21 cellular contexts compared by ENCODE assay signal in genomic region chr9:120701248-120701647, GRCh38. TPM values are rescaled to one million over a fixed set of nuclear protein-coding genes. Genes with fewer than 3 reads are reported as not detected.
A peak's percentile ranks its signal among the peaks of the same experiment; 100 is the strongest.
DNase-seq lines count a peak whose midpoint lies in the region; ATAC-seq and TF ChIP-seq lines count a peak whose summit lies in the region.
"Had no signal": no experiment of that assay in that cellular context is flagged by ENCODE, and none has a peak within 500 bp of the region (broad histone marks: within the 10 kb centered on the region; RNA-seq: fewer than 3 reads in every experiment).

No MANE protein-coding gene starts in this region.

- no peaks in the 10 kb centered on the region for H3K9me3 ChIP-seq in SK-N-SH
- no peaks in the 10 kb centered on the region for H3K9me3 ChIP-seq in body of pancreas
- H3K9me3 ChIP-seq: SJSA1 had no signal

- no peaks in the 10 kb centered on the region for H3K36me3 ChIP-seq in SK-N-SH (replicated peaks in 1 of 2; ENCODE audit: control insufficient read depth in 1 of 2, insufficient read depth in 2 of 2, low read length in 1 of 2)
- no peaks in the 10 kb centered on the region for H3K36me3 ChIP-seq in body of pancreas (replicated peaks in 1 of 2; ENCODE audit: insufficient read depth in 1 of 2, low read depth in 2 of 2)
- H3K36me3 ChIP-seq in GM23338 (ENCODE audit: insufficient read depth), result no peaks in the 10 kb centered on the region
- H3K36me3 ChIP-seq: SJSA1 had no signal

- H3K9me3 Mint-ChIP-seq in GM23338, result no peaks in the 10 kb centered on the region

- no peak for TF ChIP-seq EP300 in SK-N-SH (IDR thresholded peaks at IDR 0.05; ENCODE audit: borderline replicate concordance in 1 of 2, low read depth in 1 of 2, low read length in 1 of 2)

- TF ChIP-seq CTCF in SK-N-SH (IDR thresholded peaks at IDR 0.05), result no peak
- TF ChIP-seq CTCF in body of pancreas (IDR thresholded peaks at IDR 0.05), result no peak
- no peak for TF ChIP-seq CTCF in GM23338 (conservative IDR thresholded peaks at IDR 0.05; ENCODE audit: low read depth in 2 of 2)

- peak overlapping the region in 1 of 2 experiments; percentile 26; a peak in 1 of 4 replicates for H3K27ac ChIP-seq in SK-N-SH (ENCODE audit: low read depth in 2 of 2, low read length in 1 of 2)
- H3K27ac ChIP-seq in body of pancreas, result no peak overlapping the region
- H3K27ac ChIP-seq in GM23338 (ENCODE audit: low read depth), result no peak overlapping the region
- H3K27ac ChIP-seq: SJSA1 had no signal

- H3K79me2 ChIP-seq in SK-N-SH (ENCODE audit: insufficient read depth) (0 out of 2 replicates have a peak, but pooled peaks cover 3% of the 10 kb centered on the region), GM23338 (replicated peaks; ENCODE audit: insufficient read depth) (no peaks in the 10 kb centered on the region)

- H3K4me2 ChIP-seq in SK-N-SH (peak overlapping the region; percentile 14; the same call in 1 of the 2 replicates), GM23338 (no peak overlapping the region)

- H3K27ac Mint-ChIP-seq in GM23338, result no peak overlapping the region

- 50% methylated on average over 1 of the region's 1 CpG for WGBS in SK-N-SH (ENCODE audit: low lambda C conversion rate)
- WGBS in body of pancreas, 2 donors, result 42 to 48% methylated on average over 1 of the region's 1 CpG

- POLR2A ChIA-PET in SK-N-SH (lab: Yijun Ruan, JAX), result no interaction called here

- no peaks in the 10 kb centered on the region for H3K36me3 Mint-ChIP-seq in GM23338 (ENCODE audit: low read depth)

- H4K20me1 ChIP-seq in SK-N-SH (ENCODE audit: insufficient read depth) (no peaks in the 10 kb centered on the region), GM23338 (replicated peaks; ENCODE audit: insufficient read depth) (peaks cover 11% of the 10 kb centered on the region; the same call in 1 of the 2 replicates)

- H3K4me1 ChIP-seq in SK-N-SH (ENCODE audit: control insufficient read depth in 1 of 2, insufficient read depth in 2 of 2, low read depth in 1 of 2, low read length in 1 of 2) (peaks cover 9 to 23% of the 10 kb centered on the region in 2 experiments), body of pancreas (peaks cover 19% of the 10 kb centered on the region), GM23338 (ENCODE audit: insufficient read depth) (no peaks in the 10 kb centered on the region)

- H3F3A ChIP-seq in SK-N-SH (replicated peaks; ENCODE audit: insufficient read depth), result peaks cover 44% of the 10 kb centered on the region
- no peaks in the 10 kb centered on the region for H3F3A ChIP-seq in GM23338 (replicated peaks; ENCODE audit: low read depth)

- H3K4me3 Mint-ChIP-seq in GM23338, result no peak overlapping the region

- no peak overlapping the region for H3K9ac ChIP-seq in SK-N-SH

- no peak overlapping the region for H2AFZ ChIP-seq in SK-N-SH (ENCODE audit: low read depth)
- H2AFZ ChIP-seq in GM23338, result no peak overlapping the region

- peaks cover 12% of the 10 kb centered on the region for H3K27me3 Mint-ChIP-seq in GM23338 (ENCODE audit: insufficient read depth, low read depth, poor library complexity)

- H3K9me2 ChIP-seq in SK-N-SH (no peaks in the 10 kb centered on the region), GM23338 (ENCODE audit: insufficient read depth) (no peaks in the 10 kb centered on the region)

- TF ChIP-seq POLR2A in body of pancreas (IDR thresholded peaks at IDR 0.05), result no peak

- ATAC-seq in SK-N-SH treated with all-trans-retinoic acid at 6 μM for 48 hours (no peak), body of pancreas (peak; percentile 47), GM23338 (no peak), esophagus mucosa (no peak)
- ATAC-seq: HCT116 had no signal

- H3K4me3 ChIP-seq in SK-N-SH (ENCODE audit: low read depth in 2 of 2, low read length in 1 of 2) (no peak overlapping the region), body of pancreas (no peak overlapping the region), GM23338 (no peak overlapping the region)
- H3K4me3 ChIP-seq: SJSA1 had no signal

- CTCF ChIA-PET in SK-N-SH (lab: Yijun Ruan, JAX), result interaction anchor here (1.9 to 2.0 kb wide), 2 partner anchors 15 to 81 kb away, joined by 4 to 10 read pairs; no protein-coding TSS in a partner anchor

- no peaks in the 10 kb centered on the region; the same call in 1 of the 3 replicates for H3K4me1 Mint-ChIP-seq in GM23338

- intact Hi-C loops in body of pancreas (cut with DNase I), result no loop called here

- H3K27me3 ChIP-seq in SK-N-SH (ENCODE audit: insufficient read depth) (no peaks in the 10 kb centered on the region), body of pancreas (no peaks in the 10 kb centered on the region), GM23338 (ENCODE audit: insufficient read depth) (peaks cover 41% of the 10 kb centered on the region)
- H3K27me3 ChIP-seq: SJSA1 had no signal

- DNase-seq in SK-N-SH (no peak), NCI-H2171 treated with DMSO at 0.1 percent for 48 hours (lab: John Stamatoyannopoulos, UW) (peak; percentile 85), body of pancreas (no peak), GM23338 (ENCODE audit: low spot score) (no peak), NK-92 (lab: John Stamatoyannopoulos, UW; ENCODE audit: unreplicated experiment) (no peak), superior temporal gyrus (ENCODE audit: extremely low spot score) (no peak)
- DNase-seq: 8988T; Calu3; MV-4-11; NCI-H1105; NCI-H1436 treated with DMSO at 0.1 percent for 48 hours; NCI-H2029; NCI-H2227 treated with DMSO at 0.1 percent for 48 hours; NCI-H510A; NK-92 treated with Interleukin-12 subunit alpha and Interleukin-12 subunit beta, amount 100 ng/mL, for 24 hours; Right ventricle myocardium superior; RPMI8226 had no signal

- no peak for TF ChIP-seq RAD21 in SK-N-SH (IDR thresholded peaks at IDR 0.05; ENCODE audit: low read length)

TF ChIP-seq in SK-N-SH, 30 proteins besides CTCF, POLR2A, EP300 and RAD21:
- TF ChIP-seq RCOR1 (IDR thresholded peaks at IDR 0.05; ENCODE audit: low read length), result no peak
- TF ChIP-seq TEAD4 (IDR thresholded peaks at IDR 0.05; ENCODE audit: borderline replicate concordance, insufficient read depth), result no peak

TF ChIP-seq in SK-N-SH treated with all-trans-retinoic acid at 6 μM for 48 hours, 23 proteins besides CTCF, POLR2A, EP300 and RAD21:
- no peak for TF ChIP-seq TOX (CRISPR knock-in tag; IDR thresholded peaks at IDR 0.05; ENCODE audit: borderline replicate concordance)
- TF ChIP-seq TCF4 (CRISPR knock-in tag; IDR thresholded peaks at IDR 0.05; ENCODE audit: borderline replicate concordance), result no peak
- TF ChIP-seq GLIS3 (CRISPR knock-in tag; IDR thresholded peaks at IDR 0.05), result no peak
- no peak for TF ChIP-seq CSDC2 (CRISPR knock-in tag; IDR thresholded peaks at IDR 0.05)
- no peak for TF ChIP-seq ZNF565 (CRISPR knock-in tag; conservative IDR thresholded peaks at IDR 0.05; ENCODE audit: low read depth)
- no peak for TF ChIP-seq ZFP3 (CRISPR knock-in tag; IDR thresholded peaks at IDR 0.05)
- TF ChIP-seq RARB (CRISPR knock-in tag; IDR thresholded peaks at IDR 0.05), result no peak

RNA-seq across cellular contexts. Expression of gene MEGF9, which starts 13.0 kb away (rescaled TPM):
- polyA plus RNA-seq in SK-N-SH (2012; rRNA removed) (1.8 and 2.2 TPM in 2 replicates), GM23338 (2016; fragmentation: Nextera tagmentation; extraction: Ambion mirVana) (0.87 and 0.90 TPM in 2 replicates)
- 3.1 and 3.3 TPM in 2 replicates for polyA plus RNA-seq in SK-N-SH (2012; cell fraction: cytosol; rRNA removed)
- 1.00 and 1.5 TPM in 2 replicates for polyA plus RNA-seq in SK-N-SH (2012; cell fraction: nucleus; rRNA removed)
- total RNA-seq in body of pancreas (1 to 10 TPM; 9.6 to 9.9 TPM), esophagus mucosa (9.8 TPM)
- 1.4 and 1.6 TPM in 2 replicates for total RNA-seq in GM23338 (2014; rRNA removed; shearing (Covaris generic))
